ENCODE assay signal across 15 cellular contexts in the genomic region with DNA sequence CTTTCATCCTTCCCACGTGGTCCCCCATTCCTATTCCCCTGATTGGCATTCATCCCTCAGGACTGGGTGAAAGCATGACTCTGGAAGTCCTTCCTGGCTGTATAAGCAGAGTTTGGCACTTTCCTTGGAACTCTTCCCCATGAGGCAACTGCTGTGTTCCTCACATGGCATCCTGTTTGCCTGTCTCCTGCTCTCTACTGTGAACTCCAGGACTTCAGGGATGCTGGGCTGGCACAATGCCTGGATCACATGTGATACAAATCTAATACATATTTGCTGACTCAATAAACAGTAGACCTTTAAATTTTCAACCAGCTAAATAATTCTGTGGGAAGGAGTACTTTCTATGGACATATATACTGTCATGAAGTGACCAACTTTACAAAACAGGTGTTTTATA. TPM values are rescaled to one million over a fixed set of nuclear protein-coding genes. Genes with fewer than 3 reads are reported as not detected.
DNase-seq lines count a peak whose midpoint lies in the region; ATAC-seq, FAIRE-seq and TF ChIP-seq lines count a peak whose summit lies in the region.
"Had no signal": no experiment of that assay in that cellular context is flagged by ENCODE, and none has a peak within 500 bp of the region (broad histone marks: within the 10 kb centered on the region; RNA-seq: fewer than 3 reads in every experiment).

No MANE protein-coding gene starts in this region.

- no peak overlapping the region for H4K5ac ChIP-seq in IMR-90 (ENCODE audit: low read depth, low read length)

- peak overlapping the region; percentile 4; the same call in 1 of the 3 replicates for H2BK15ac ChIP-seq in IMR-90 (ENCODE audit: low read depth, low read length)

- H3K4me1 ChIP-seq in IMR-90 (ENCODE audit: control insufficient read depth, insufficient read depth, low read length), result peaks cover 7% of the 10 kb centered on the region

- H3K27ac ChIP-seq in IMR-90 (ENCODE audit: insufficient read depth, low read length), result no peak overlapping the region
- H3K27ac ChIP-seq: PC-9, tibial artery had no signal

- no peaks in the 10 kb centered on the region for H3K27me3 ChIP-seq in IMR-90 (ENCODE audit: control insufficient read depth, insufficient read depth, low read length)
- H3K27me3 ChIP-seq: sigmoid colon, tibial artery had no signal

- no peak overlapping the region for H2BK120ac ChIP-seq in IMR-90 (ENCODE audit: low read depth, low read length)

- dilution Hi-C loops in IMR-90 (cut with HindIII; ENCODE audit: low sequenced_read_pairs, unreplicated experiment), result loop anchor here (25.0 kb wide), 1 partner anchor 186 kb away; no protein-coding TSS in a partner anchor

- H4K8ac ChIP-seq in IMR-90 (ENCODE audit: low read depth in 2 of 2, low read length in 2 of 2), result no peak overlapping the region

- no peak overlapping the region for H4K91ac ChIP-seq in IMR-90 (ENCODE audit: insufficient read depth, low read depth, low read length)

- H2AFZ ChIP-seq in IMR-90 (replicated peaks; ENCODE audit: low read length, poor library complexity), result peak overlapping the region; percentile 73
- H2AFZ ChIP-seq: PC-9 had no signal

- no peak overlapping the region for H3K23ac ChIP-seq in IMR-90 (ENCODE audit: low read depth, low read length)

- H4K20me1 ChIP-seq in IMR-90 (ENCODE audit: insufficient read depth, low read length), result no peaks in the 10 kb centered on the region; the same call in 1 of the 2 replicates

- H3K79me1 ChIP-seq in IMR-90 (ENCODE audit: low read depth in 1 of 2, low read length in 2 of 2), result no peaks in the 10 kb centered on the region

- peak; percentile 44 for ATAC-seq in IMR-90 (ENCODE audit: low read depth)
- ATAC-seq in GM21717 (IDR thresholded peaks at IDR 0.05; ENCODE audit: unreplicated experiment), result no peak

- DNase-seq in IMR-90 (peak; percentile 83), astrocyte of the cerebellum (ENCODE audit: low read depth) (peak; percentile 22), glomerular endothelial cell (ENCODE audit: extremely low read depth, low read depth, low spot score) (peak; percentile 61), stromal cell of bone marrow (ENCODE audit: low read depth) (peak; percentile 60), NCI-H1436 (lab: John Stamatoyannopoulos, UW) (no peak), GM19239 (ENCODE audit: insufficient read length, low spot score) (no peak)
- DNase-seq: caudate nucleus, erythroblast, kidney, naive B cell, PC-9, sigmoid colon had no signal

- TF ChIP-seq CTCF in IMR-90 (conservative IDR thresholded peaks at IDR 0.05; ENCODE audit: low read depth, low read length) (no peak), astrocyte of the cerebellum (IDR thresholded peaks at IDR 0.05; ENCODE audit: low read depth, low read length, missing control alignments) (no peak)

- no peak overlapping the region for H3K18ac ChIP-seq in IMR-90 (ENCODE audit: low read depth, low read length)

- peak overlapping the region; percentile 44 for H2AK9ac ChIP-seq in IMR-90 (replicated peaks; ENCODE audit: low read depth, low read length, poor library complexity)

- H3K36me3 ChIP-seq in IMR-90 (ENCODE audit: control insufficient read depth, insufficient read depth, low read length), result no peaks in the 10 kb centered on the region

- H3K4me3 ChIP-seq in IMR-90 (ENCODE audit: insufficient read depth, low read depth, low read length), result no peak overlapping the region
- no peak overlapping the region for H3K4me3 ChIP-seq in astrocyte of the cerebellum (ENCODE audit: low read depth, low read length)
- H3K4me3 ChIP-seq: PC-9, sigmoid colon, tibial artery had no signal

- no TSS peak for BruUV-seq in IMR-90 (replicated peaks; lab: Mats Ljungman, UMichigan)

- no peak for TF ChIP-seq POLR2A in IMR-90 (IDR thresholded peaks at IDR 0.05; ENCODE audit: low read depth, low read length)

- H2AK5ac ChIP-seq in IMR-90 (ENCODE audit: low read depth, low read length), result no peak overlapping the region

- no peak overlapping the region for H2BK5ac ChIP-seq in IMR-90 (ENCODE audit: low read depth, low read length, poor library complexity, severe bottlenecking)

- 0 out of 2 replicates have a peak overlapping the region, but pooled peaks have one; percentile 39 for H3K14ac ChIP-seq in IMR-90 (replicated peaks; ENCODE audit: low read depth, low read length)

- no peaks in the 10 kb centered on the region for H3K9me3 ChIP-seq in IMR-90 (ENCODE audit: control insufficient read depth, insufficient read depth, low read length)
- H3K9me3 ChIP-seq: sigmoid colon, tibial artery had no signal

- no peak for FAIRE-seq in GM19239 (lab: Jason Lieb, UNC)
- FAIRE-seq: GM12892, kidney had no signal

- no peak for TF ChIP-seq RAD21 in IMR-90 (IDR thresholded peaks at IDR 0.05; ENCODE audit: low read length)

- H3K56ac ChIP-seq in IMR-90 (ENCODE audit: extremely low read depth, insufficient read depth, low read length), result no peak overlapping the region

- CTCF ChIA-PET in IMR-90 (lab: Yijun Ruan, JAX), result no interaction called here

- no peak overlapping the region for H2BK20ac ChIP-seq in IMR-90 (ENCODE audit: low read depth, low read length)

- in situ Hi-C loops in IMR-90 (cut with MboI; ENCODE audit: low sequenced_read_pairs), result loop anchor here (10.0 to 25.0 kb wide), 2 partner anchors 363 to 886 kb away; no protein-coding TSS in a partner anchor
- in situ Hi-C loops in astrocyte of the cerebellum (cut with HindIII; ENCODE audit: low sequenced_read_pairs), result loop anchor here (25.0 kb wide), 1 partner anchor 186 kb away; no protein-coding TSS in a partner anchor

- no peak overlapping the region for H3K4me2 ChIP-seq in IMR-90 (ENCODE audit: low read depth, low read length)
- H3K4me2 ChIP-seq: PC-9 had no signal

- H3K4ac ChIP-seq in IMR-90 (ENCODE audit: low read depth, low read length), result peak overlapping the region; percentile 15; the same call in 1 of the 2 replicates

- peaks cover 14% of the 10 kb centered on the region; the same call in 1 of the 2 replicates for H3K9me1 ChIP-seq in IMR-90 (ENCODE audit: insufficient read depth, low read length)

- no peak overlapping the region for H3K9ac ChIP-seq in IMR-90 (ENCODE audit: low read depth, low read length)

- intact Hi-C loops in IMR-90 (cut with micrococcal nuclease), result loop anchor here (10.0 kb wide), 1 partner anchor 873 kb away; no protein-coding TSS in a partner anchor

- POLR2A ChIA-PET in IMR-90 (lab: Charles Lee; ENCODE audit: unreplicated experiment), result no interaction called here

- no CpG with 5 or more reads among the region's 1 CpG for WGBS in IMR-90 (ENCODE audit: extremely low coverage in 2 of 2, insufficient read length in 1 of 2), 2 experiments

TF ChIP-seq in IMR-90, 13 proteins besides CTCF, POLR2A, EP300 and RAD21:
- no peak for TF ChIP-seq MAZ (IDR thresholded peaks at IDR 0.05; ENCODE audit: borderline replicate concordance, low read depth, low read length)
- TF ChIP-seq SMC3 (IDR thresholded peaks at IDR 0.05; ENCODE audit: low read depth, low read length), result no peak
- peak; percentile 76 for TF ChIP-seq MAFK (IDR thresholded peaks at IDR 0.05; ENCODE audit: low read depth, low read length)

RNA-seq across cellular contexts. Expression of gene EDEM3, which starts 46.8 kb away (rescaled TPM):
- 29.9 and 50.5 TPM in 2 replicates for total RNA-seq in IMR-90 (2012; rRNA removed)
- 10.2 and 17.5 TPM in 2 replicates for polyA plus RNA-seq in IMR-90 (2012; rRNA removed)
- polyA plus RNA-seq in IMR-90 (2012; cell fraction: cytosol; rRNA removed), result 1.2 and 1.6 TPM in 2 replicates
- polyA plus RNA-seq in IMR-90 (2012; cell fraction: nucleus; rRNA removed; ENCODE audit: low replicate concordance), result 2.1 and 18.2 TPM in 2 replicates
- 34.5 and 39.4 TPM in 2 replicates for total RNA-seq in glomerular endothelial cell

Comparison
In these comparisons a context has a peak if more than half of its experiments do, and no peak if none do; other contexts are left out.
1. DNase-seq: peak in IMR-90 (single experiment), astrocyte of the cerebellum (single experiment), glomerular endothelial cell (single experiment) and stromal cell of bone marrow (single experiment); none in NCI-H1436 (single experiment) and GM19239 (single experiment).